Comparison of ENCODE assay signal across 16 cellular contexts in the genomic region with DNA sequence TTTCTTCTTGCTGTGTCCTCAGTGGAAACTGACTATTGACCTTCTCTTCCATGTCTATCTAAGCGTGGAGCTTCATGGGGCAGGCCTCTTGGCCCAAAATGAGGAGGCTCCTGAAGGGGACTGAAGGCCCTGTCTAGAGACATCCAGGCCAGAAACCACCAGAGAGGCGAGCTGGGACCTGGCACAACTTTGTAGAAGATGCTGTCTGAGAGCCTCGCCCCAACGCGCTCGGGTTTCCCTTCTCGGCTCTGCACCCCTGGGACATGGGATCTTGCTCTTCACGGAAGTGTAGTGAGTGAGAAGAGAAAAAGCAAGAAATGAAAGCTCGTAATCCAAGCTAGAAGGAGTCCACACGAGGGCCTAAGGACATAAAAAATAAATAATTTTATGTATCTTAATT.
DNase-seq lines count a peak whose midpoint lies in the region; ATAC-seq and TF ChIP-seq lines count a peak whose summit lies in the region.
"Had no signal": no experiment of that assay in that cellular context is flagged by ENCODE, and none has a peak within 500 bp of the region (broad histone marks: within the 10 kb centered on the region; RNA-seq: fewer than 3 reads in every experiment).

No MANE protein-coding gene starts in this region.

- no peak overlapping the region for H2AFZ ChIP-seq in ACC112 (ENCODE audit: low read length, unreplicated experiment)
- H2AFZ ChIP-seq: neural progenitor cell had no signal

- H3K36me3 ChIP-seq in ACC112 (ENCODE audit: insufficient read depth, low read length) (no peaks in the 10 kb centered on the region), psoas muscle (ENCODE audit: insufficient read depth in 1 of 2, low read depth in 1 of 2) (no peaks in the 10 kb centered on the region)
- no peaks in the 10 kb centered on the region for H3K36me3 ChIP-seq in CD8-positive, alpha-beta memory T cell (ENCODE audit: insufficient read depth, low read length)
- H3K36me3 ChIP-seq: MG63, neural progenitor cell had no signal

- CTCF ChIA-PET in CD8-positive, alpha-beta memory T cell (lab: Charles Lee): interaction anchor here (1.0 to 6.3 kb wide), 2 partner anchors 14 to 177 kb away, joined by 3 to 120 read pairs; no protein-coding TSS in a partner anchor

- H3K4me1 ChIP-seq in ACC112 (ENCODE audit: control insufficient read depth, insufficient read depth, low read length, unreplicated experiment) (peaks cover 72% of the 10 kb centered on the region), psoas muscle (peaks cover 79% of the 10 kb centered on the region)
- H3K4me1 ChIP-seq in CD8-positive, alpha-beta memory T cell (ENCODE audit: insufficient read depth, low read length): peaks cover 13% of the 10 kb centered on the region

- H3K27ac ChIP-seq in ACC112 (ENCODE audit: low read depth, low read length) (peak overlapping the region; percentile 78), coronary artery (peak overlapping the region; percentile 27 to 64), psoas muscle (peak overlapping the region; percentile 83)
- no peak overlapping the region for H3K27ac ChIP-seq in CD8-positive, alpha-beta memory T cell (ENCODE audit: low read depth, low read length)
- H3K27ac ChIP-seq: neural progenitor cell, VCaP had no signal

- H3K27ac Mint-ChIP-seq in CD8-positive, alpha-beta memory T cell: peak overlapping the region in 6 of 8 donors; percentile 2 to 64 (median 16)
- H3K27ac Mint-ChIP-seq: endodermal cell, neural progenitor cell had no signal

- peaks cover 0 to 11% (median 4%) of the 10 kb centered on the region in 3 donors for H3K4me1 Mint-ChIP-seq in CD8-positive, alpha-beta memory T cell
- H3K4me1 Mint-ChIP-seq: endodermal cell had no signal

- intact Hi-C loops in psoas muscle (cut with DNase I): loop anchor here in 1 of 2 donors (1.0 to 10.0 kb wide), 3 partner anchors 76 to 630 kb away; no protein-coding TSS in a partner anchor

- no peak for DNase-seq in CD8-positive, alpha-beta memory T cell
- no peak for DNase-seq in coronary artery (ENCODE audit: low spot score)
- DNase-seq in psoas muscle: no peak
- DNase-seq in dedifferentiated amniotic fluid mesenchymal stem cell (ENCODE audit: extremely low spot score): no peak
- DNase-seq in effector CD8-positive, alpha-beta T cell (lab: John Stamatoyannopoulos, UW): no peak
- no peak for DNase-seq in erythroblast (lab: John Stamatoyannopoulos, UW)
- no peak for DNase-seq in foreskin fibroblast
- DNase-seq: activated CD4-positive, alpha-beta T cell treated with anti-CD3 and anti-CD28 coated beads, Interleukin-2, amount 50 U/mL, for 48 hours; Calu3; NCI-H1694 treated with DMSO at 0.1 percent for 48 hours had no signal

- no peaks in the 10 kb centered on the region for H3K9me3 Mint-ChIP-seq in CD8-positive, alpha-beta memory T cell
- H3K9me3 Mint-ChIP-seq: endodermal cell; neural progenitor cell; stimulated activated naive CD8-positive, alpha-beta T cell treated with anti-CD3 and anti-CD28 coated beads, Interleukin-15, Interleukin-2, amounts not matched to agents 100 ng/mL and 50 ng/mL, for 24 hours had no signal

- no peak overlapping the region for H3K4me3 ChIP-seq in ACC112 (ENCODE audit: low read depth, low read length)
- no peak overlapping the region for H3K4me3 ChIP-seq in CD8-positive, alpha-beta memory T cell (ENCODE audit: low read length)
- no peak overlapping the region for H3K4me3 ChIP-seq in coronary artery
- no peak overlapping the region for H3K4me3 ChIP-seq in psoas muscle
- H3K4me3 ChIP-seq in foreskin fibroblast (ENCODE audit: low read depth in 1 of 2, low read length in 2 of 2): no peak overlapping the region
- H3K4me3 ChIP-seq: MG63, neural progenitor cell had no signal

- H3K9me3 ChIP-seq in CD8-positive, alpha-beta memory T cell (ENCODE audit: low read length): no peaks in the 10 kb centered on the region
- H3K9me3 ChIP-seq in psoas muscle: no peaks in the 10 kb centered on the region
- H3K9me3 ChIP-seq: MG63 had no signal

- no peak for ATAC-seq in psoas muscle

- no peaks in the 10 kb centered on the region for H3K27me3 Mint-ChIP-seq in CD8-positive, alpha-beta memory T cell
- H3K27me3 Mint-ChIP-seq: stimulated activated naive CD8-positive, alpha-beta T cell treated with anti-CD3 and anti-CD28 coated beads, Interleukin-15, Interleukin-2, amounts not matched to agents 100 ng/mL and 50 ng/mL, for 24 hours had no signal

- TF ChIP-seq POLR2A in erythroblast (IDR thresholded peaks at IDR 0.05; ENCODE audit: low read length): no peak

- H3K79me2 ChIP-seq in ACC112 (ENCODE audit: control insufficient read depth, insufficient read depth, low read length, unreplicated experiment): no peaks in the 10 kb centered on the region

- POLR2A ChIA-PET in CD8-positive, alpha-beta memory T cell (lab: Charles Lee): no interaction called here

- H3K27me3 ChIP-seq in ACC112 (ENCODE audit: insufficient read depth, low read length) (no peaks in the 10 kb centered on the region), psoas muscle (ENCODE audit: insufficient read depth in 3 of 3, low read length in 2 of 3) (no peaks in the 10 kb centered on the region)
- H3K27me3 ChIP-seq in CD8-positive, alpha-beta memory T cell (ENCODE audit: insufficient read depth, low read length, poor library complexity, severe bottlenecking): no peaks in the 10 kb centered on the region
- H3K27me3 ChIP-seq: MG63, neural progenitor cell had no signal

- H3K4me3 Mint-ChIP-seq in CD8-positive, alpha-beta memory T cell: no peak overlapping the region
- H3K4me3 Mint-ChIP-seq: endodermal cell; neural progenitor cell; stimulated activated naive CD8-positive, alpha-beta T cell treated with anti-CD3 and anti-CD28 coated beads, Interleukin-15, Interleukin-2, amounts not matched to agents 100 ng/mL and 50 ng/mL, for 24 hours had no signal

- 79 to 91% (median 82%) methylated on average over 10 of the region's 10 CpGs for WGBS in psoas muscle, 3 donors

- peaks cover 0 to 19% (median 5%) of the 10 kb centered on the region in 3 donors for H3K36me3 Mint-ChIP-seq in CD8-positive, alpha-beta memory T cell
- H3K36me3 Mint-ChIP-seq: neural progenitor cell had no signal

- no peak for TF ChIP-seq CTCF in coronary artery (IDR thresholded peaks at IDR 0.05)
- no peak for TF ChIP-seq CTCF in psoas muscle (IDR thresholded peaks at IDR 0.05)
- no peak for TF ChIP-seq CTCF in foreskin fibroblast (IDR thresholded peaks at IDR 0.05; ENCODE audit: low read depth, low read length)
